ENCODE assay signal across 16 cellular contexts in genomic region chr16:65523258-65523950, GRCh38.
"Had no signal": no experiment of that assay in that cellular context is flagged by ENCODE, and none has a peak within 500 bp of the region (broad histone marks: within the 10 kb centered on the region; RNA-seq: fewer than 3 reads in every experiment).

No MANE protein-coding gene starts in this region.

- H3K9me3 Mint-ChIP-seq: activated CD8-positive, alpha-beta T cell treated with anti-CD3 and anti-CD28 coated beads for 36 hours had no signal

- H3K9me3 ChIP-seq: prostate gland, sigmoid colon had no signal

- DNase-seq: activated CD4-positive, alpha-beta T cell treated with anti-CD3 and anti-CD28 coated beads for 48 hours; activated CD8-positive, alpha-beta memory T cell treated with anti-CD3 and anti-CD28 coated beads, Interleukin-2, amount 50 U/mL, for 4 hours; activated CD8-positive, alpha-beta T cell treated with anti-CD3 and anti-CD28 coated beads for 36 hours; activated effector memory CD4-positive, alpha-beta T cell treated with anti-CD3 and anti-CD28 coated beads, Interleukin-2, amount 50 U/mL, for 16 hours; activated T-cell treated with anti-CD3 and anti-CD28 coated beads, Interleukin-2, amount 50 U/mL, for 48 hours; caudate nucleus; left lung; mammary epithelial cell; mucosa of descending colon; naive thymus-derived CD4-positive, alpha-beta T cell; occipital lobe; sigmoid colon; stimulated activated CD4-positive, alpha-beta T cell treated with anti-CD3 and anti-CD28 coated beads, Interleukin-1b, Interleukin-23, amount 100 ng/mL, for 48 hours had no signal

- H3K27ac Mint-ChIP-seq: activated CD8-positive, alpha-beta T cell treated with anti-CD3 and anti-CD28 coated beads for 36 hours; activated naive CD4-positive, alpha-beta T cell treated with anti-CD3 and anti-CD28 coated beads, Interleukin-2, amount 50 U/mL, for 72 hours; stimulated activated effector memory CD8-positive, alpha-beta T cell treated with anti-CD3 and anti-CD28 coated beads, Interleukin-12 subunit alpha, Interleukin-12 subunit beta, amount 100 ng/mL, for 72 hours had no signal

- H3K36me3 Mint-ChIP-seq: activated naive CD4-positive, alpha-beta T cell treated with anti-CD3 and anti-CD28 coated beads, Interleukin-2, amount 50 U/mL, for 72 hours; naive thymus-derived CD4-positive, alpha-beta T cell; stimulated activated effector memory CD8-positive, alpha-beta T cell treated with anti-CD3 and anti-CD28 coated beads, Interleukin-12 subunit alpha, Interleukin-12 subunit beta, amount 100 ng/mL, for 72 hours had no signal

- ATAC-seq: activated CD8-positive, alpha-beta T cell treated with anti-CD3 and anti-CD28 coated beads for 36 hours; activated naive CD4-positive, alpha-beta T cell treated with anti-CD3 and anti-CD28 coated beads, Interleukin-2, amount 50 U/mL, for 72 hours; left lung; mucosa of descending colon; naive thymus-derived CD4-positive, alpha-beta T cell; stimulated activated effector memory CD8-positive, alpha-beta T cell treated with anti-CD3 and anti-CD28 coated beads, Interleukin-12 subunit alpha, Interleukin-12 subunit beta, amount 100 ng/mL, for 72 hours had no signal

- H3K4me1 Mint-ChIP-seq: naive thymus-derived CD4-positive, alpha-beta T cell; stimulated activated effector memory CD8-positive, alpha-beta T cell treated with anti-CD3 and anti-CD28 coated beads, Interleukin-12 subunit alpha, Interleukin-12 subunit beta, amount 100 ng/mL, for 72 hours had no signal

- H3K27me3 Mint-ChIP-seq: activated CD8-positive, alpha-beta T cell treated with anti-CD3 and anti-CD28 coated beads for 36 hours; naive thymus-derived CD4-positive, alpha-beta T cell had no signal

- H3K4me3 Mint-ChIP-seq: activated CD8-positive, alpha-beta T cell treated with anti-CD3 and anti-CD28 coated beads for 36 hours; naive thymus-derived CD4-positive, alpha-beta T cell; stimulated activated effector memory CD8-positive, alpha-beta T cell treated with anti-CD3 and anti-CD28 coated beads, Interleukin-12 subunit alpha, Interleukin-12 subunit beta, amount 100 ng/mL, for 72 hours had no signal
